ENCODE assay signal across 8 cellular contexts in the genomic region with DNA sequence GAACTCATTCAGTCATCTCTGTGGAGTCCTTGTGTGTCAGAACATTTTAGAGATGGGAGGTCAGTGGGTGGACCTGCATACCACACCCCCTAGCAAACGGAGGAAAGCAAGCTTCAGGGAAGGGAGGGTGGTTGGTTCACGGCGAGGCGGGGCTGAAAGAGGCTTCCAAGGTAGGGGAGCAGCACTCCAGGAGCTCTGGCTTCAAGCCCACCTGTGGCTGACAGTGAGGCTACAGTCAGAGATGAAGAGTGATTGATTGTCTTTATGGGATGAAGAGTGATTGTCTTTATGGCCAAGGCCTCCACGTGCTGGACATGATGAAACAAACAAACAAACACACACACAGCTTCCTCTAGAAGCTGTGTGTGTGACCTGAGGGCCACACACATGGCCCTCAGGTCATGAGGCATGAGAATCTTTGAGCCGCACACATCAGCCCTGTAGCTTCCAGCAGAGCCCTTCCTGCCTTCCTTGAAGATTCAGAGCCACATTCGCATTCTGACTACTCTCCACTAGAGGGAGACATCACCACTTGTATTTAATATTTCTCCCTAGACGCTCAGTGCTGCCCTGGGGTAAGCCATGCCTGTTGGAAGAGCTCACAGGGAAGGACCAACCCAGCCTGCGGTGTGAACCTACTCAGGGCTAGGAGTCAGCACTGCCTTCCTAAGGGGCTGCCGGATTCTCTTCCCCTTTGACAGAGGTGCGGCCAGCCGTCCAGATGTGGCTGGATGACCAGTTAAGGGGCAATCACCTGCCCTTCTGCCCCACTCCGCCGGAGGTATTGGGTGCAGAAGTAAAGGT. TPM values are rescaled to one million over a fixed set of nuclear protein-coding genes. Genes with fewer than 3 reads are reported as not detected.
DNase-seq lines count a peak whose midpoint lies in the region; ATAC-seq, FAIRE-seq and TF ChIP-seq lines count a peak whose summit lies in the region.

No MANE protein-coding gene starts in this region.

- TF ChIP-seq RAD21 in K562 (CRISPR knock-in tag; conservative IDR thresholded peaks at IDR 0.05 in 1 of 2, IDR thresholded peaks at IDR 0.05 in 1 of 2) = peak in 1 of 2 experiments; percentile 53; a peak in 3 of 4 replicates

- H3K9me1 ChIP-seq in K562 (ENCODE audit: control insufficient read depth, insufficient read depth, low read length) = no peaks in the 10 kb centered on the region

- H3K27ac ChIP-seq in CD4-positive, CD25-positive, alpha-beta regulatory T cell (ENCODE audit: insufficient read depth, low read length, poor library complexity, severe bottlenecking) = no peak overlapping the region
- H3K27ac ChIP-seq in SU-DHL-6 (ENCODE audit: low read depth, low read length) (no peak overlapping the region), K562 (ENCODE audit: extremely low read depth, low read depth, low read length) (no peak overlapping the region), small intestine (ENCODE audit: low read depth in 1 of 2, low read length in 1 of 2) (no peak overlapping the region)

- in situ Hi-C loops in K562 (cut with MboI) = no loop called here

- no peaks in the 10 kb centered on the region for H3F3A ChIP-seq in SU-DHL-6 (ENCODE audit: insufficient read depth)

- POLR2A ChIA-PET in K562 (lab: Yijun Ruan, JAX) = interaction anchor here (0.7 kb wide), 1 partner anchor 980 kb away, joined by 4 read pairs; no protein-coding TSS in a partner anchor

- no peak for TF ChIP-seq EP300 in K562 (IDR thresholded peaks at IDR 0.05; ENCODE audit: low read length)

- no peaks in the 10 kb centered on the region for H3K36me3 ChIP-seq in CD4-positive, CD25-positive, alpha-beta regulatory T cell (ENCODE audit: control insufficient read depth, insufficient read depth, low read length)
- H3K36me3 ChIP-seq in SU-DHL-6 (ENCODE audit: low read length) (no peaks in the 10 kb centered on the region), K562 (ENCODE audit: control insufficient read depth, insufficient read depth, low read length) (no peaks in the 10 kb centered on the region), small intestine (ENCODE audit: control insufficient read depth in 2 of 2, insufficient read depth in 2 of 2, low read length in 2 of 2) (no peaks in the 10 kb centered on the region)

- H3K79me2 ChIP-seq in SU-DHL-6 (ENCODE audit: insufficient read depth, low read length) = no peaks in the 10 kb centered on the region
- H3K79me2 ChIP-seq in K562 (ENCODE audit: control insufficient read depth, insufficient read depth, low read length) = no peaks in the 10 kb centered on the region

- H2AFZ ChIP-seq in SU-DHL-6 (ENCODE audit: low read depth, low read length, severe bottlenecking) (no peak overlapping the region), K562 (ENCODE audit: low read depth, low read length) (no peak overlapping the region)

- WGBS in K562 (ENCODE audit: insufficient coverage, low coverage, missing lambda C conversion rate) = 2% methylated on average over 9 of the region's 14 CpGs
- 34 to 45% (median 34%) methylated on average over 14 of the region's 14 CpGs for WGBS in small intestine, 3 donors

- TF ChIP-seq CTCF in SU-DHL-6 (IDR thresholded peaks at IDR 0.05; ENCODE audit: insufficient read depth, low read length, poor library complexity, severe bottlenecking) = peak; percentile 34
- peak; percentile 56 to 67 (median 60); a peak in 5 of 6 replicates for TF ChIP-seq CTCF in K562 (IDR thresholded peaks at IDR 0.05 in 2 of 3, conservative IDR thresholded peaks at IDR 0.05 in 1 of 3; ENCODE audit: insufficient read depth in 2 of 3, low read depth in 1 of 3, low read length in 3 of 3)

- H3K9me2 ChIP-seq in SU-DHL-6 (replicated peaks; ENCODE audit: insufficient read depth, low read length) = no peaks in the 10 kb centered on the region

- FAIRE-seq in K562 (lab: Jason Lieb, UNC) (peak; percentile 65), small intestine (lab: Jason Lieb, UNC) (no peak)

- H3K4me1 Mint-ChIP-seq in CD4-positive, CD25-positive, alpha-beta regulatory T cell = peaks cover 0 to 28% (median 15%) of the 10 kb centered on the region in 4 donors

- intact Hi-C loops in K562 (cut with micrococcal nuclease) = loop anchor here (5.0 kb wide), 1 partner anchor 227 kb away; no protein-coding TSS in a partner anchor

- TF ChIP-seq POLR2A in K562 (conservative IDR thresholded peaks at IDR 0.05) = no peak

- H3K4me3 ChIP-seq in CD4-positive, CD25-positive, alpha-beta regulatory T cell (ENCODE audit: low read depth, low read length) = no peak overlapping the region
- no peak overlapping the region for H3K4me3 ChIP-seq in SU-DHL-6 (ENCODE audit: insufficient read depth, low read length, poor library complexity, severe bottlenecking)
- no peak overlapping the region for H3K4me3 ChIP-seq in K562
- no peak overlapping the region for H3K4me3 ChIP-seq in small intestine (ENCODE audit: low read depth in 1 of 2, low read length in 2 of 2)

- H3K4me1 ChIP-seq in CD4-positive, CD25-positive, alpha-beta regulatory T cell (ENCODE audit: control insufficient read depth, insufficient read depth, low read length, poor library complexity, severe bottlenecking) = peaks cover 10% of the 10 kb centered on the region
- H3K4me1 ChIP-seq in K562 (replicated peaks in 1 of 2; ENCODE audit: control insufficient read depth in 2 of 2, insufficient read depth in 2 of 2, low read length in 2 of 2) (no peaks in the 10 kb centered on the region; a peak in 1 of 5 replicates), small intestine (ENCODE audit: control insufficient read depth in 2 of 2, insufficient read depth in 1 of 2, low read depth in 1 of 2, low read length in 1 of 2) (no peaks in the 10 kb centered on the region)

- H3K4me3 Mint-ChIP-seq in CD4-positive, CD25-positive, alpha-beta regulatory T cell = no peak overlapping the region

- H3K27me3 Mint-ChIP-seq in CD4-positive, CD25-positive, alpha-beta regulatory T cell = peaks cover 31% of the 10 kb centered on the region

- H4K20me1 ChIP-seq in SU-DHL-6 (ENCODE audit: low read depth, low read length) (no peaks in the 10 kb centered on the region), K562 (replicated peaks; ENCODE audit: control insufficient read depth, insufficient read depth, low read length) (0 out of 2 replicates have a peak, but pooled peaks cover 11% of the 10 kb centered on the region)

- no peaks in the 10 kb centered on the region for H3K9me3 Mint-ChIP-seq in CD4-positive, CD25-positive, alpha-beta regulatory T cell

- BruUV-seq in K562 (replicated peaks; lab: Mats Ljungman, UMichigan) = no TSS peak

- H3K36me3 Mint-ChIP-seq in CD4-positive, CD25-positive, alpha-beta regulatory T cell = no peaks in the 10 kb centered on the region

- no peaks in the 10 kb centered on the region for H3K9me3 ChIP-seq in CD4-positive, CD25-positive, alpha-beta regulatory T cell (ENCODE audit: control insufficient read depth in 2 of 2, low read length in 2 of 2)
- H3K9me3 ChIP-seq in SU-DHL-6 (ENCODE audit: insufficient read depth, low read length) = no peaks in the 10 kb centered on the region
- no peaks in the 10 kb centered on the region for H3K9me3 ChIP-seq in K562 (replicated peaks; ENCODE audit: control insufficient read depth, insufficient read depth, low read depth, low read length)
- no peaks in the 10 kb centered on the region for H3K9me3 ChIP-seq in small intestine (ENCODE audit: control insufficient read depth, low read depth)

- no peak overlapping the region for H3K27ac Mint-ChIP-seq in CD4-positive, CD25-positive, alpha-beta regulatory T cell

- peaks cover 2% of the 10 kb centered on the region for H3K27me3 ChIP-seq in CD4-positive, CD25-positive, alpha-beta regulatory T cell (ENCODE audit: control insufficient read depth, insufficient read depth, low read length)
- H3K27me3 ChIP-seq in SU-DHL-6 (ENCODE audit: low read length) (no peaks in the 10 kb centered on the region), K562 (ENCODE audit: control insufficient read depth in 2 of 2, insufficient read depth in 2 of 2, low read length in 2 of 2) (peaks cover 0 to 22% of the 10 kb centered on the region in 2 experiments; a peak in 2 of 5 replicates), small intestine (ENCODE audit: control insufficient read depth in 2 of 2, insufficient read depth in 2 of 2, low read length in 2 of 2) (peaks cover 0 to 6% of the 10 kb centered on the region in 2 donors)

- H3K9ac ChIP-seq in SU-DHL-6 (ENCODE audit: low read length) = no peak overlapping the region
- no peak overlapping the region for H3K9ac ChIP-seq in K562 (ENCODE audit: insufficient read depth in 1 of 2, low read depth in 2 of 2, low read length in 2 of 2)

- H3K4me2 ChIP-seq in SU-DHL-6 (ENCODE audit: low read depth, low read length, poor library complexity, severe bottlenecking) (no peak overlapping the region), K562 (ENCODE audit: insufficient read depth, low read length) (no peak overlapping the region)

- DNase-seq in CD4-positive, CD25-positive, alpha-beta regulatory T cell = peak; percentile 21 to 82 (median 58)
- DNase-seq in NCI-H1694 (lab: John Stamatoyannopoulos, UW) (peak; percentile 97), K562 (ENCODE audit: extremely low read depth in 1 of 4, low spot score in 3 of 4) (peak; percentile 34 to 67 (median 41)), iPS DF 4.7 (ENCODE audit: extremely low read depth, low spot score) (peak; percentile 86), small intestine (peak; percentile 79)

- CTCF ChIA-PET in K562 (lab: Yijun Ruan, JAX; ENCODE audit: low intra/inter-chr PET ratio) = interaction anchor here (0.7 kb wide), 1 partner anchor 148 kb away, joined by 3 read pairs; no protein-coding TSS in a partner anchor

- peak; percentile 63 to 73 for ATAC-seq in CD4-positive, CD25-positive, alpha-beta regulatory T cell (ENCODE audit: low read depth in 2 of 2)
- ATAC-seq in GM21786 (IDR thresholded peaks at IDR 0.05; ENCODE audit: unreplicated experiment) = peak; percentile 47
- peak; percentile 89 for ATAC-seq in K562
- no peak for ATAC-seq in HG03280 (IDR thresholded peaks at IDR 0.05; ENCODE audit: unreplicated experiment)

RNA-seq across cellular contexts. Expression of a gene that starts 54.4 kb away (rescaled TPM):
- total RNA-seq in CD4-positive, CD25-positive, alpha-beta regulatory T cell = not detected
- not detected for polyA plus RNA-seq in CD4-positive, CD25-positive, alpha-beta regulatory T cell
- total RNA-seq in K562 (2011; cell fraction: chromatin; rRNA removed; ENCODE audit: low replicate concordance) = not detected in 2 replicates
- not detected in 2 replicates for total RNA-seq in K562 (2011; cell fraction: nucleolus; rRNA removed)
- total RNA-seq in K562 (2011; cell fraction: nucleoplasm; rRNA removed) = not detected in 2 replicates
- total RNA-seq in K562 (2014; rRNA removed) (not detected in 2 replicates), K562 (2014; rRNA removed; fragmentation: Illumina TruSeq; extraction: Trizol) (not detected in 2 replicates), K562 (2015; rRNA removed; fragmentation: Illumina TruSeq; extraction: Trizol) (not detected in 2 replicates), K562 (2021) (not detected in 2 replicates)
- polyA plus RNA-seq in K562 (2011; rRNA removed) (not detected in 2 replicates), K562 (2014; fragmentation: Illumina TruSeq; extraction: Trizol) (not detected in 2 replicates), K562 (2014; fragmentation: Nextera tagmentation; extraction: Ambion mirVana) (not detected), K562 (2014; rRNA removed) (not detected in 2 replicates), small intestine (under 1 TPM in 1 of 3 donors, not detected in 2; 0.01 TPM)
- polyA plus RNA-seq in K562 (2011; cell fraction: cytosol; rRNA removed) = not detected in 2 replicates
- polyA plus RNA-seq in K562 (2011; cell fraction: nucleus; rRNA removed) = not detected in 2 replicates
- not detected in 2 replicates for polyA plus RNA-seq in K562 (2012)
- not detected in 2 replicates for polyA minus RNA-seq in K562 (2011; rRNA and poly(A)+ RNA removed)
- polyA minus RNA-seq in K562 (2011; cell fraction: cytosol; rRNA and poly(A)+ RNA removed) = not detected in 2 replicates
- not detected in 2 replicates for polyA minus RNA-seq in K562 (2011; cell fraction: nucleus; rRNA and poly(A)+ RNA removed)

Comparison
In these comparisons a context has a peak if more than half of its experiments do, and no peak if none do; other contexts are left out.
1. DNase-seq: peak in every context shown above with its lines; median percentile 97 in NCI-H1694; 86 in iPS DF 4.7; 79 in small intestine; 58 in CD4-positive, CD25-positive, alpha-beta regulatory T cell; 41 in K562.